ENCODE assay signal across 30 cellular contexts in the genomic region with DNA sequence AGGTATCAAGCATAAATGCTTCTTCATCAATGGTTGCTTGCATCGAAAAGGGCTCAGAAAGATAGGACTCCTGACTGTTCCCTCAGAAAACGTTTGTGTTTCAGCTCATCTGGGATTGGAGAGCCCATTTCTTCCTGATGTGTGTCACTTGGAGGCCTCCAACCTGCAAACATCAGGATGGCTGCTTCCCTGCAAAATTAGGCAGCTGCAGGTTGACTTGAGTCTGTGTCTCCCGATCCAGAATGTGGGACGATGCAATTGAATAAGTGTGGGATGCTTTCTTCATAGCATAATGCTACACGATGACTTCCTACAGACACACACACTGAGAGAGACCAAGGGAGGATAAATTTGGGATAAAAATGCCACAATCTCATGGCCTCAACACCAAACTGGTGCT. TPM values are rescaled to one million over a fixed set of nuclear protein-coding genes. Genes with fewer than 3 reads are reported as not detected.
"Had no signal": no experiment of that assay in that cellular context is flagged by ENCODE, and none has a peak within 500 bp of the region (broad histone marks: within the 10 kb centered on the region; RNA-seq: fewer than 3 reads in every experiment).

No MANE protein-coding gene starts in this region.

- H3K36me3 ChIP-seq: heart left ventricle, ovary, thyroid gland, upper lobe of right lung, WERI-Rb-1 had no signal

- FAIRE-seq: astrocyte, endothelial cell of umbilical vein, kidney, small intestine had no signal

- H3K4me1 ChIP-seq: upper lobe of right lung had no signal

- H3K9me3 ChIP-seq: heart left ventricle, thyroid gland, upper lobe of right lung had no signal

- H3K4me3 ChIP-seq: heart left ventricle, ovary, thyroid gland, upper lobe of right lung had no signal

- H3K27ac ChIP-seq: heart left ventricle, ovary, thyroid gland, upper lobe of right lung, WERI-Rb-1 had no signal

- H3K27me3 ChIP-seq: ovary had no signal

- DNase-seq: activated CD4-positive, alpha-beta T cell treated with anti-CD3 and anti-CD28 coated beads for 48 hours; activated CD4-positive, alpha-beta T cell treated with anti-CD3 and anti-CD28 coated beads, Interleukin-2, amount 50 U/mL, for 48 hours; activated naive CD4-positive, alpha-beta T cell treated with anti-CD3 and anti-CD28 coated beads, Interleukin-2, amount 10 ng/mL, durations not matched to agents 7 days and 5 days; activated naive CD8-positive, alpha-beta T cell treated with anti-CD3 and anti-CD28 coated beads, Interleukin-2, amount 10 ng/mL, durations not matched to agents 7 days and 5 days; activated T-cell treated with anti-CD3 and anti-CD28 coated beads, Interleukin-2, amount 50 U/mL, for 4 hours; central memory CD4-positive, alpha-beta T cell; foreskin fibroblast; heart left ventricle; immature natural killer cell; kidney; left colon; mammary epithelial cell; naive B cell; nephron progenitor cell; ovary; small intestine; stimulated activated CD4-positive, alpha-beta T cell treated with anti-CD3 and anti-CD28 coated beads, Interleukin-4, amount 100 ng/mL, for 24 hours; stimulated activated naive CD8-positive, alpha-beta T cell treated with anti-CD3 and anti-CD28 coated beads, Interleukin-15, amount 100 ng/mL, for 72 hours; T-helper 17 cell; T1000; thyroid gland; upper lobe of right lung; WERI-Rb-1 had no signal

RNA-seq across cellular contexts. Expression of a gene that starts 42.2 kb away (rescaled TPM):
- total RNA-seq: activated CD8-positive, alpha-beta memory T cell treated with anti-CD3 and anti-CD28 coated beads for 36 hours; activated naive CD8-positive, alpha-beta T cell treated with anti-CD3 and anti-CD28 coated beads, Interleukin-2, amount 10 ng/mL, durations not matched to agents 7 days and 5 days; activated T-cell treated with anti-CD3 and anti-CD28 coated beads, Interleukin-2, amount 50 U/mL, for 4 hours; astrocyte; endothelial cell of umbilical vein; esophagus mucosa; left colon; mammary epithelial cell; mesothelial cell of epicardium; ovary; renal cortical epithelial cell; thyroid gland had no signal
- polyA plus RNA-seq: endothelial cell of umbilical vein, immature natural killer cell, liver, mammary epithelial cell, ovary, small intestine had no signal
